In the genomic region with DNA sequence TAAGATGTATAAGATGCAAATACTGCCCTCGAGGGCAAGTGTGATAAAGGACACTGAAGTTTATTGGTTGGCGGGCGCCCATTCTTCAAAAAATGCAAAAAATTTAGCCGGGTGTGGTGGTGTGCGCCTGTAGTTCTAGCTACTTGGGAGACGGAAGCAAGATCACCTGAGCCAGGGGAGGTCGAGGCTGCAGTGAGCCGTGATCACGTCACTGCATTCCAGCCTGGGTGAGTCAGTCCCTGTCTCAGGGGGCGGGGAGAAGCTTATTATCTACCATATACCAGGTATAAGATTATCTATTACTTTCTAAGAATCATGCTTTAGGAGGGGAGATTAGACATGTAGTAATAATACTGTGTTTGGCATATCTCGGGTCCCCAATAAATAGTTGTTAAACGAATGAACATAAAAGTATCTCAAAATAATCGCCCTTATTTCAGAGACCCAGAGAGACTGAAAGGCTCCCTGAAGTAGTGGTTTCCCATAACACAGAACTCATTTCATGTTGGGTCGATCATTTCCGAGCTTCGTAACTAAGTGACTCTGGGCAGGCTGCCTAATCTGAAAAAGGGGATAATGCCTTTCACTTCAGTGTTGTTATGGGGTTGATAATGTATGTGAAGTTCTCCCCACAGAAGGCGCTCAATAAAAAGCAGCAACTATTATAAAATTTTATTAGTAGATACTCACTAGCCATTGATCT, we compare ENCODE assay signal across 8 cellular contexts. TPM values are rescaled to one million over a fixed set of nuclear protein-coding genes. Genes with fewer than 3 reads are reported as not detected.
A peak's percentile ranks its signal among the peaks of the same experiment; 100 is the strongest.
DNase-seq lines count a peak whose midpoint lies in the region; TF ChIP-seq lines count a peak whose summit lies in the region.

No MANE protein-coding gene starts in this region.

- no peak for TF ChIP-seq CTCF in fibroblast of the aortic adventitia (IDR thresholded peaks at IDR 0.05; ENCODE audit: insufficient read depth, low read length)

- DNase-seq in activated CD4-positive, alpha-beta T cell treated with anti-CD3 and anti-CD28 coated beads for 4 hours: peak; percentile 34 to 46
- no peak for DNase-seq in activated CD4-positive, alpha-beta T cell treated with anti-CD3 and anti-CD28 coated beads for 1 hour
- DNase-seq in activated CD4-positive, alpha-beta T cell treated with anti-CD3 and anti-CD28 coated beads, Interleukin-2, amount 50 U/mL, for 48 hours: peak; percentile 26 to 38
- DNase-seq in fibroblast of the aortic adventitia (ENCODE audit: low read depth) (peak; percentile 25), renal cortical epithelial cell (ENCODE audit: low read depth) (peak; percentile 72), GM19238 (ENCODE audit: insufficient read length, low spot score) (no peak), activated gamma-delta T cell (lab: John Stamatoyannopoulos, UW) (no peak), germinal center (ENCODE audit: low spot score) (no peak)

- H3K4me3 ChIP-seq in fibroblast of the aortic adventitia (ENCODE audit: low read depth, low read length): peak overlapping the region; percentile 91

RNA-seq across cellular contexts. Expression of gene SELENOI, which starts 1.2 kb away (rescaled TPM):
- total RNA-seq in fibroblast of the aortic adventitia (ENCODE audit: low replicate concordance) (13.1 and 14.6 TPM in 2 replicates), renal cortical epithelial cell (21.4 and 46.7 TPM in 2 replicates)

RNA-seq across cellular contexts. Expression of gene ADGRF3, which starts 1.9 kb away (rescaled TPM):
- total RNA-seq in fibroblast of the aortic adventitia (ENCODE audit: low replicate concordance) (0.09 TPM in 1 of 2 replicates, not detected in the other), renal cortical epithelial cell (0.10 TPM in 1 of 2 replicates, not detected in the other)

RNA-seq across cellular contexts. Expression of gene DRC1, which starts 57.0 kb away (rescaled TPM):
- total RNA-seq in fibroblast of the aortic adventitia (ENCODE audit: low replicate concordance) (not detected in 2 replicates), renal cortical epithelial cell (0.25 TPM in 1 of 2 replicates, not detected in the other)

Comparison
In these comparisons a context has a peak if more than half of its experiments do, and no peak if none do; other contexts are left out.
1. DNase-seq: peak in activated CD4-positive, alpha-beta T cell treated with anti-CD3 and anti-CD28 coated beads for 4 hours (2 of 2), activated CD4-positive, alpha-beta T cell treated with anti-CD3 and anti-CD28 coated beads, Interleukin-2, amount 50 U/mL, for 48 hours (2 of 2), fibroblast of the aortic adventitia (single experiment) and renal cortical epithelial cell (single experiment); none in activated CD4-positive, alpha-beta T cell treated with anti-CD3 and anti-CD28 coated beads for 1 hour (single experiment), GM19238 (single experiment), activated gamma-delta T cell (single experiment) and germinal center (single experiment).